8 cellular contexts compared by ENCODE assay signal in the genomic region with DNA sequence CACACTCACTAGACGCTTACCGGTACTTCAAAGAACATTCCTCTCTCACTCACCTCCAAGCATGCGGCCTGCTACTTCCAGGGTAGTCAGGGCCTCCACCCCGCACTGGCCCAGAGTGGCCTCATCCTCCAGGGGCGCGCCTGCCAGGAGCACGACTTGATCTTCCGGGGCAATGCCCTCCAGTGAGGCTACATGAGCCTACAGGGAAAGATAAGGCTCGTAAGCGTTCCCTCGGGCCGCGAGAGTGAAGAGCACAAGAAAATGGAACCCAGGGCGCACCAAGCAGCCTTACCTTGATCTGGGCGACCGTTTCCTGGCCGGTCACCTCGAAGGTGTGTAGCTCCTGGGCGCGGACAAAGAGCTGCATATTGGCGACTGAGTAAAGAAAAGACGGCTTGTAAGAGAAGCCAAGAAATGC. TPM values are rescaled to one million over a fixed set of nuclear protein-coding genes. Genes with fewer than 3 reads are reported as not detected.
DNase-seq lines count a peak whose midpoint lies in the region; ATAC-seq, FAIRE-seq and TF ChIP-seq lines count a peak whose summit lies in the region.

No MANE protein-coding gene starts in this region.

- peaks cover 69% of the 10 kb centered on the region for H3K4me1 Mint-ChIP-seq in activated naive CD8-positive, alpha-beta T cell treated with anti-CD3 and anti-CD28 coated beads, Interleukin-2, amount 50 U/mL, for 24 hours
- peaks cover 78% of the 10 kb centered on the region for H3K4me1 Mint-ChIP-seq in stimulated activated naive CD8-positive, alpha-beta T cell treated with anti-CD3 and anti-CD28 coated beads, Interleukin-15, amount 100 ng/mL, for 72 hours

- peaks cover 19 to 37% of the 10 kb centered on the region in 2 donors for H3K36me3 ChIP-seq in kidney (ENCODE audit: control insufficient read depth in 1 of 2, insufficient read depth in 2 of 2, low read length in 2 of 2)

- H3K4me3 ChIP-seq in kidney (ENCODE audit: low read length in 2 of 2): peak overlapping the region; percentile 93 to 98

- no peak for FAIRE-seq in kidney (lab: Jason Lieb, UNC)

- intact Hi-C loops in kidney (cut with DNase I): no loop called here

- H3K4me3 Mint-ChIP-seq in activated naive CD8-positive, alpha-beta T cell treated with anti-CD3 and anti-CD28 coated beads, Interleukin-2, amount 50 U/mL, for 24 hours: peak overlapping the region; percentile 100
- H3K4me3 Mint-ChIP-seq in stimulated activated naive CD8-positive, alpha-beta T cell treated with anti-CD3 and anti-CD28 coated beads, Interleukin-15, amount 100 ng/mL, for 72 hours: peak overlapping the region; percentile 94 to 100

- no peaks in the 10 kb centered on the region for H3K27me3 Mint-ChIP-seq in activated naive CD8-positive, alpha-beta T cell treated with anti-CD3 and anti-CD28 coated beads, Interleukin-2, amount 50 U/mL, for 24 hours
- H3K27me3 Mint-ChIP-seq in stimulated activated naive CD8-positive, alpha-beta T cell treated with anti-CD3 and anti-CD28 coated beads, Interleukin-15, amount 100 ng/mL, for 72 hours: no peaks in the 10 kb centered on the region

- peak overlapping the region; percentile 98 for H3K27ac Mint-ChIP-seq in activated naive CD8-positive, alpha-beta T cell treated with anti-CD3 and anti-CD28 coated beads, Interleukin-2, amount 50 U/mL, for 24 hours
- peak overlapping the region; percentile 99 for H3K27ac Mint-ChIP-seq in stimulated activated naive CD8-positive, alpha-beta T cell treated with anti-CD3 and anti-CD28 coated beads, Interleukin-15, amount 100 ng/mL, for 72 hours

- peak overlapping the region; percentile 90 to 96 for H3K27ac ChIP-seq in kidney (ENCODE audit: low read depth in 2 of 2, low read length in 2 of 2)

- peaks cover 11 to 15% of the 10 kb centered on the region in 2 donors for H3K4me1 ChIP-seq in kidney (ENCODE audit: control insufficient read depth in 1 of 2, insufficient read depth in 1 of 2, low read depth in 1 of 2, low read length in 2 of 2)

- H3K9me3 Mint-ChIP-seq in activated naive CD8-positive, alpha-beta T cell treated with anti-CD3 and anti-CD28 coated beads, Interleukin-2, amount 50 U/mL, for 24 hours: no peaks in the 10 kb centered on the region
- no peaks in the 10 kb centered on the region for H3K9me3 Mint-ChIP-seq in stimulated activated naive CD8-positive, alpha-beta T cell treated with anti-CD3 and anti-CD28 coated beads, Interleukin-15, amount 100 ng/mL, for 72 hours

- peaks cover 62% of the 10 kb centered on the region for H3K36me3 Mint-ChIP-seq in activated naive CD8-positive, alpha-beta T cell treated with anti-CD3 and anti-CD28 coated beads, Interleukin-2, amount 50 U/mL, for 24 hours (ENCODE audit: low read depth)

- peak; percentile 47 for DNase-seq in stimulated activated CD4-positive, alpha-beta T cell treated with anti-CD3 and anti-CD28 coated beads, Interleukin-15, amount 100 ng/mL, for 24 hours
- no peak for DNase-seq in stimulated activated CD4-positive, alpha-beta T cell treated with anti-CD3 and anti-CD28 coated beads, Interleukin-12 subunit alpha, Interleukin-12 subunit beta, amount 100 ng/mL, for 4 hours
- peak; percentile 32 for DNase-seq in activated naive CD8-positive, alpha-beta T cell treated with anti-CD3 and anti-CD28 coated beads, Interleukin-2, amount 50 U/mL, for 24 hours
- peak; percentile 70 for DNase-seq in kidney
- peak in 1 of 2 donors; percentile 52 for DNase-seq in stimulated activated naive CD8-positive, alpha-beta T cell treated with anti-CD3 and anti-CD28 coated beads, Interleukin-15, amount 100 ng/mL, for 72 hours
- no peak for DNase-seq in activated gamma-delta T cell (lab: John Stamatoyannopoulos, UW)
- DNase-seq in SKM-1 treated with dmso at 0.1 percent for 144 hours (lab: John Stamatoyannopoulos, UW; ENCODE audit: unreplicated experiment): no peak

- TF ChIP-seq CTCF in kidney (IDR thresholded peaks at IDR 0.05; ENCODE audit: borderline replicate concordance, extremely low read depth, insufficient read depth): no peak

- H3K9me3 ChIP-seq in kidney (ENCODE audit: control insufficient read depth in 1 of 2, low read length in 2 of 2): no peaks in the 10 kb centered on the region

- peak overlapping the region; percentile 99 for H3K9ac ChIP-seq in kidney (ENCODE audit: low read length in 2 of 2)

- no peak for ATAC-seq in activated naive CD8-positive, alpha-beta T cell treated with anti-CD3 and anti-CD28 coated beads, Interleukin-2, amount 50 U/mL, for 24 hours
- no peak for ATAC-seq in stimulated activated naive CD8-positive, alpha-beta T cell treated with anti-CD3 and anti-CD28 coated beads, Interleukin-15, amount 100 ng/mL, for 72 hours
- ATAC-seq in GM18858 (IDR thresholded peaks at IDR 0.05; ENCODE audit: unreplicated experiment): no peak

RNA-seq across cellular contexts. Expression of a gene that starts 0.5 kb away (rescaled TPM):
- total RNA-seq in kidney: 794 TPM
- 927 TPM for polyA plus RNA-seq in kidney (ENCODE audit: insufficient read depth, low read depth, low replicate concordance)

RNA-seq across cellular contexts. Expression of a gene that starts 0.7 kb away (rescaled TPM):
- total RNA-seq in kidney: 53.3 TPM
- polyA plus RNA-seq in kidney (ENCODE audit: insufficient read depth, low read depth, low replicate concordance): 76.7 TPM

RNA-seq across cellular contexts. Expression of a gene that starts 4.0 kb away (rescaled TPM):
- total RNA-seq in kidney: 14.0 TPM
- polyA plus RNA-seq in kidney (ENCODE audit: insufficient read depth, low read depth, low replicate concordance): 21.1 TPM

RNA-seq across cellular contexts. Expression of a gene that starts 9.8 kb away (rescaled TPM):
- 20.9 TPM for total RNA-seq in kidney
- polyA plus RNA-seq in kidney (ENCODE audit: insufficient read depth, low read depth, low replicate concordance): 88.2 TPM

RNA-seq across cellular contexts. Expression of a gene that starts 12.9 kb away (rescaled TPM):
- total RNA-seq in kidney: 69.8 TPM
- polyA plus RNA-seq in kidney (ENCODE audit: insufficient read depth, low read depth, low replicate concordance): 21.2 TPM

Comparison
In these comparisons a context has a peak if more than half of its experiments do, and no peak if none do; other contexts are left out.
1. DNase-seq: peak in stimulated activated CD4-positive, alpha-beta T cell treated with anti-CD3 and anti-CD28 coated beads, Interleukin-15, amount 100 ng/mL, for 24 hours (single experiment), activated naive CD8-positive, alpha-beta T cell treated with anti-CD3 and anti-CD28 coated beads, Interleukin-2, amount 50 U/mL, for 24 hours (single experiment) and kidney (single experiment); none in stimulated activated CD4-positive, alpha-beta T cell treated with anti-CD3 and anti-CD28 coated beads, Interleukin-12 subunit alpha, Interleukin-12 subunit beta, amount 100 ng/mL, for 4 hours (single experiment), activated gamma-delta T cell (single experiment) and SKM-1 treated with dmso at 0.1 percent for 144 hours (single experiment).